ENCODE assay signal across 5 cellular contexts in genomic region chr7:143598086-143598485, GRCh38. TPM values are rescaled to one million over a fixed set of nuclear protein-coding genes. Genes with fewer than 3 reads are reported as not detected.
"Had no signal": no experiment of that assay in that cellular context is flagged by ENCODE, and none has a peak within 500 bp of the region (broad histone marks: within the 10 kb centered on the region; RNA-seq: fewer than 3 reads in every experiment).

No MANE protein-coding gene starts in this region.

RNA-seq across cellular contexts. Expression of gene CTAGE15, which starts 26.5 kb away (rescaled TPM):
- total RNA-seq: activated B cell treated with CpG ODN at 0.5 μM for 24 hours, gastroesophageal sphincter, SK-MEL-5 had no signal
- polyA plus RNA-seq: cardiac muscle cell, fibroblast of lung had no signal
